In the genomic region with DNA sequence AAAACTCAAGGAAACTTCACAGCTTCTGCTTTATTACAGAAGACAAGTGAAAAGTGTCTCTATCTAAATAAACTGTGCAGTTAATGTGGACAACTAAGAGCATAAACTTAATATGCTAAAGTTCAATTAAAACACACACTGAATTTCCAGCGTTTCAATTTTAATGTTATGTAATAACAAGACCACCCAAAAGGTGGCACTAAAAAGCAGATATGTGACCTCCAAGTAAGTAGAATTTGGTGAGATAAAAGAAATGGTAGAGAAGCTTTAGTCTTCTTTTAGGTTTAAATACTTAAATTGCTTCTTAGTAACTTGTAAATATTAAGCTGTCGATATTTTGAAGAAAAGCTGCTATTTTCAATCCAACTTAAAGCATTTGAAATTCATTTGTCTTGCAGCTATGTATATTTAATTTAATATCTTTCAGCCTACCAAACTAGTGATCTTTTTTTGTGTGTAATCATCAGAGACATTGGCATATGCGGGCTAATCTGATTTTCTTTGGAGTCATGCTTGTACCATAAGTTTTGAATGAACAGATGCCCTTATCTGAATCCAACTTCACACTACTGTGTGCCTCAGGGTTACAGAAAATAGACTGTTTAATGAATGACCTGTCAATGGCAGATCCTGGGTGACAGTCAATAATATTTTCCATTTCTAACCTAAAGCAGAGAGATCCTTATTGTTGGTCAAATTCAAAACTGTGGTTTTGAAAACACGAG, we compare ENCODE assay signal across 9 cellular contexts. TPM values are rescaled to one million over a fixed set of nuclear protein-coding genes. Genes with fewer than 3 reads are reported as not detected.
DNase-seq lines count a peak whose midpoint lies in the region; ATAC-seq, FAIRE-seq and TF ChIP-seq lines count a peak whose summit lies in the region.
"Had no signal": no experiment of that assay in that cellular context is flagged by ENCODE, and none has a peak within 500 bp of the region (broad histone marks: within the 10 kb centered on the region; RNA-seq: fewer than 3 reads in every experiment).

No MANE protein-coding gene starts in this region.

- no peaks in the 10 kb centered on the region for H3K9me3 ChIP-seq in DND-41 (ENCODE audit: insufficient read depth, low read length, severe bottlenecking)

- no peak for ATAC-seq in DND-41 (ENCODE audit: insufficient read depth, low read depth)
- no peak for ATAC-seq in GM21360 (IDR thresholded peaks at IDR 0.05; ENCODE audit: unreplicated experiment)
- ATAC-seq in HG02763 (IDR thresholded peaks at IDR 0.05; ENCODE audit: unreplicated experiment) = no peak

- no peaks in the 10 kb centered on the region for H4K20me1 ChIP-seq in DND-41 (ENCODE audit: insufficient read depth, low read length)

- H3K79me2 ChIP-seq in DND-41 (ENCODE audit: insufficient read depth, low read length) = no peaks in the 10 kb centered on the region

- H3K36me3 Mint-ChIP-seq in nephron (ENCODE audit: low read depth) = no peaks in the 10 kb centered on the region

- H3K9ac ChIP-seq in DND-41 (ENCODE audit: low read depth, low read length) = no peak overlapping the region

- H3K27ac ChIP-seq in DND-41 (ENCODE audit: low read length) = no peak overlapping the region

- no peak for FAIRE-seq in bronchial epithelial cell (lab: Jason Lieb, UNC)

- peak overlapping the region in 1 of 3 experiments; percentile 28 for H3K27ac Mint-ChIP-seq in nephron

- H3K4me1 Mint-ChIP-seq in nephron = peaks cover 8% of the 10 kb centered on the region

- no peak overlapping the region for H3K4me2 ChIP-seq in DND-41 (ENCODE audit: insufficient read depth, low read length)

- DNase-seq in DND-41 (no peak), NB4 (ENCODE audit: low read depth) (peak; percentile 26), bronchial epithelial cell (ENCODE audit: low read depth) (peak; percentile 23), LoVo (ENCODE audit: low spot score) (no peak)
- no peak for DNase-seq in stimulated activated CD4-positive, alpha-beta T cell treated with anti-CD3 and anti-CD28 coated beads, Interleukin-4, amount 100 ng/mL, for 1 hour
- DNase-seq: NCI-H1436 treated with DMSO at 0.1 percent for 48 hours had no signal

- no peak overlapping the region for H2AFZ ChIP-seq in DND-41 (ENCODE audit: low read depth, low read length)

- no peaks in the 10 kb centered on the region for H3K4me1 ChIP-seq in DND-41 (ENCODE audit: insufficient read depth, low read length)

- H3K4me3 ChIP-seq in DND-41 (ENCODE audit: low read depth in 1 of 2, low read length in 2 of 2) (no peak overlapping the region), NB4 (ENCODE audit: low read depth, low read length) (no peak overlapping the region), bronchial epithelial cell (ENCODE audit: low read depth, low read length) (no peak overlapping the region)

- TF ChIP-seq CTCF in DND-41 (IDR thresholded peaks at IDR 0.05; ENCODE audit: borderline replicate concordance, extremely low read depth, low read length, poor library complexity, severe bottlenecking) = peak; percentile 63
- TF ChIP-seq CTCF in NB4 (IDR thresholded peaks at IDR 0.05; ENCODE audit: low read depth, low read length) = no peak
- no peak for TF ChIP-seq CTCF in bronchial epithelial cell (IDR thresholded peaks at IDR 0.05; ENCODE audit: insufficient read depth, low read length, severe bottlenecking)
- TF ChIP-seq CTCF in nephron (IDR thresholded peaks at IDR 0.05; ENCODE audit: unreplicated experiment in 3 of 3) = peak; percentile 43 to 54 (median 45)

- TF ChIP-seq POLR2A in NB4 (IDR thresholded peaks at IDR 0.05; ENCODE audit: extremely low read depth, insufficient read length) = no peak

- H3K27me3 ChIP-seq in DND-41 (ENCODE audit: insufficient read depth, low read length, poor library complexity) (no peaks in the 10 kb centered on the region), bronchial epithelial cell (ENCODE audit: control insufficient read depth, insufficient read depth, low read length) (no peaks in the 10 kb centered on the region)

- peaks cover 8% of the 10 kb centered on the region for H3K27me3 Mint-ChIP-seq in nephron (ENCODE audit: low read depth)

- H3K4me3 Mint-ChIP-seq in nephron = no peak overlapping the region

- peaks cover under 1% of the 10 kb centered on the region for H3K9me3 Mint-ChIP-seq in nephron

- H3K36me3 ChIP-seq in DND-41 (ENCODE audit: insufficient read depth, low read length) = no peaks in the 10 kb centered on the region
- no peaks in the 10 kb centered on the region for H3K36me3 ChIP-seq in bronchial epithelial cell (ENCODE audit: control insufficient read depth, insufficient read depth, low read length)

RNA-seq across cellular contexts. Expression of a gene that starts 36.5 kb away (rescaled TPM):
- total RNA-seq in bronchial epithelial cell = 100 and 124 TPM in 2 replicates

Comparison
In these comparisons a context has a peak if more than half of its experiments do, and no peak if none do; other contexts are left out.
1. DNase-seq: peak in NB4 (single experiment) and bronchial epithelial cell (single experiment); none in DND-41 (single experiment), stimulated activated CD4-positive, alpha-beta T cell treated with anti-CD3 and anti-CD28 coated beads, Interleukin-4, amount 100 ng/mL, for 1 hour (single experiment) and LoVo (single experiment).
2. CTCF ChIP-seq: peak in DND-41 (single experiment) and nephron (3 of 3); none in NB4 (single experiment) and bronchial epithelial cell (single experiment).